8 cellular contexts compared by ENCODE assay signal in the genomic region with DNA sequence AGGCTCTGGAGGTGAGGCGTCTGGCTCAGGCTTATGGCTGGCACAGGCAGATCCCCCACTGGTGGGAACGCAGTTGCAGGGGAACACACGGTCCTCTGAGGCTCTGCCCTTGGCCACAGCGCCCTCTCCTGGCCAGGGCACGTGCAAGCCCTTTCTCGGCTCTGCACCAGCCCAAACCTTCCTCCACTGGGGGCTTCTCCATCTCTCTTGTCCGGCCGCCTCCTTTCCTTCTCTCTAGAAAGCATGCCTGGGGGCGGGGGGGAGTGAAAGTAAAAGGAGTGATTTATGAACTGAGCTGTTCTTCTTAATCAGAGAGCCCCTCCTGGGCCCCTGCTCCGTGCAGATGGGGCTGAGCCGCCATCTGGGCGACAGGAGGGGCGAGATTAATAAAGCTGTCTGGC.
DNase-seq lines count a peak whose midpoint lies in the region; ATAC-seq and TF ChIP-seq lines count a peak whose summit lies in the region.

No MANE protein-coding gene starts in this region.

- H3K4me3 ChIP-seq in NB4 (ENCODE audit: low read depth, low read length) (no peak overlapping the region), astrocyte of the cerebellum (ENCODE audit: low read depth, low read length) (no peak overlapping the region)

- TF ChIP-seq POLR2A in NB4 (IDR thresholded peaks at IDR 0.05; ENCODE audit: extremely low read depth, insufficient read length) = no peak

- in situ Hi-C loops in astrocyte of the cerebellum (cut with HindIII; ENCODE audit: low sequenced_read_pairs) = loop anchor here (5.0 kb wide), 2 partner anchors 167 to 262 kb away; partner anchors contain the start of gene TSPAN18

- TF ChIP-seq CTCF in NB4 (IDR thresholded peaks at IDR 0.05; ENCODE audit: low read depth, low read length) (peak; percentile 93), astrocyte of the cerebellum (IDR thresholded peaks at IDR 0.05; ENCODE audit: low read depth, low read length, missing control alignments) (peak; percentile 94)

- no peak for ATAC-seq in HG03442 (IDR thresholded peaks at IDR 0.05; ENCODE audit: unreplicated experiment)

- DNase-seq in SIG-M5 treated with dmso at 0.1 percent for 504 hours (lab: John Stamatoyannopoulos, UW; ENCODE audit: unreplicated experiment) = peak; percentile 23
- DNase-seq in SIG-M5 (lab: John Stamatoyannopoulos, UW) = no peak
- DNase-seq in NB4 (ENCODE audit: low read depth) = peak; percentile 75
- peak; percentile 26 for DNase-seq in T-helper 22 cell (ENCODE audit: low read depth)
- peak; percentile 46 for DNase-seq in astrocyte of the cerebellum (ENCODE audit: low read depth)
- peak; percentile 71 for DNase-seq in iPS DF 4.7 (ENCODE audit: extremely low read depth, low spot score)
- DNase-seq in stimulated activated CD4-positive, alpha-beta T cell treated with anti-CD3 and anti-CD28 coated beads, Interleukin-15, amount 100 ng/mL, for 1 hour (ENCODE audit: low read depth in 1 of 2, low spot score in 1 of 2) = peak; percentile 25 to 31
